In the genomic region with DNA sequence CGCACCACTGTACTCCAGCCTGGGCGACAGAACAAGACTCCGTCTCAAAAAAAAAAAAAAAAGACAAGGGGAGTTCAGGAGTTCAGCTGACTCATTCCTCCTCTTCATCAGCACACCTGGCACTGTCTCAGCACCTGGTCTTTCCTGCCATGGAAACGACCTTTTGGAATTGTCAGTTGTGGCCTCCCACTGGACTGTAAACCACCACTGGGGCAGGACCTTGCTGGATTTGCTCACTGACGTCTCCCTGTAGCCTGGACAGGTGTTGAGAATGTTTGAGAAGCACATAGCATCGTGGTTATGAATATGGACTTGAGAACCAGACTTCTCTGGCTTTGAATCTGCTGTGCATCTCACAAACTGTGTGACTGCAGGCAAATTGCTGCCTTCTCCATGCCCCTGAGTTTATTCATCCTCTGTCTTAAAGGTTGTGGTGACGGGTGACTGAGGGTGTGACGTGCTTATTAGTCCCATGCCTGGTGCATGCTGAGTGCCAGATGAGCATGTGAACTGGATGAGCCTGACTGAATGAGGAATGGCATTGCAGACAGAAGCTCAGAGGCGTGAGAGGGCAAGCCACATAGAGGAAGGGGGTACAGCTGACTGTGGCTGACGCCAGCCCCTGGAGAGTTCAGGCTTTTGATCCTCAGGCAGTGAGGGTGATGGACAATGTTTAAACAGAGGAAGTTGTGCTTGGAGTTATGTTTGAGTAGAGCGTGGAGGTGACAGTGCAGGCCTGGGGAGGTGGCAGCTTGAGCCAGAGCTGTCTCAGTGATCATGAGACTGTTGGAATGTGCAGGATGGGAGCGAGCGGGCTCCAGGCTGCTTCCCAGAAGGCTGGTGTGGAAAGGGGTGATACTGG, we compare ENCODE assay signal across 8 cellular contexts. TPM values are rescaled to one million over a fixed set of nuclear protein-coding genes. Genes with fewer than 3 reads are reported as not detected.
DNase-seq lines count a peak whose midpoint lies in the region; ATAC-seq, FAIRE-seq and TF ChIP-seq lines count a peak whose summit lies in the region.

No MANE protein-coding gene starts in this region.

- H3K4me2 ChIP-seq in OCI-LY7 (ENCODE audit: low read length): no peak overlapping the region

- peak; percentile 74 for FAIRE-seq in GM12891 (lab: Jason Lieb, UNC)
- no peak for FAIRE-seq in D721Med (lab: Jason Lieb, UNC)

- no peaks in the 10 kb centered on the region for H4K20me1 ChIP-seq in OCI-LY7 (ENCODE audit: insufficient read depth, low read length)

- POLR2A ChIA-PET in OCI-LY7 (lab: Charles Lee): no interaction called here

- ATAC-seq in RWPE2 (ENCODE audit: low read depth): peak; percentile 61
- no peak for ATAC-seq in HG02884 (IDR thresholded peaks at IDR 0.05; ENCODE audit: unreplicated experiment)

- no peak overlapping the region for H2AFZ ChIP-seq in OCI-LY7 (ENCODE audit: low read length)

- DNase-seq in GM12891 (ENCODE audit: insufficient read length, low spot score) (no peak), RWPE2 (ENCODE audit: low spot score) (no peak), esophagus squamous epithelium (lab: John Stamatoyannopoulos, UW) (no peak), renal cortical epithelial cell (ENCODE audit: low read depth) (peak; percentile 82), OCI-LY7 (ENCODE audit: low spot score) (no peak), dorsolateral prefrontal cortex (no peak), D721Med (ENCODE audit: insufficient read length, low spot score) (no peak)

- 58 to 73% methylated on average over 11 to 12 of the region's 13 CpGs for WGBS in esophagus squamous epithelium, 2 donors

- no peak for TF ChIP-seq POLR2A in GM12891 (IDR thresholded peaks at IDR 0.05; ENCODE audit: low read depth, low read length)
- TF ChIP-seq POLR2A in esophagus squamous epithelium (IDR thresholded peaks at IDR 0.05): no peak

- intact Hi-C loops in esophagus squamous epithelium (cut with DNase I): no loop called here
- intact Hi-C loops in OCI-LY7 (cut with micrococcal nuclease; ENCODE audit: unreplicated experiment): no loop called here
- intact Hi-C loops in dorsolateral prefrontal cortex (cut with DNase I): no loop called here

- H3K27me3 ChIP-seq in RWPE2 (ENCODE audit: insufficient read depth, poor library complexity, severe bottlenecking) (no peaks in the 10 kb centered on the region), esophagus squamous epithelium (no peaks in the 10 kb centered on the region), dorsolateral prefrontal cortex (no peaks in the 10 kb centered on the region)

- no peaks in the 10 kb centered on the region for H3K79me2 ChIP-seq in OCI-LY7 (ENCODE audit: insufficient read depth, low read depth, low read length)

- CTCF ChIA-PET in OCI-LY7 (lab: Charles Lee; ENCODE audit: unreplicated experiment): no interaction called here

- peaks cover 19% of the 10 kb centered on the region for H3K4me1 ChIP-seq in RWPE2 (ENCODE audit: insufficient read depth, poor library complexity, severe bottlenecking)
- peaks cover 42 to 96% (median 52%) of the 10 kb centered on the region in 3 donors for H3K4me1 ChIP-seq in esophagus squamous epithelium
- H3K4me1 ChIP-seq in OCI-LY7 (ENCODE audit: insufficient read depth, low read length, poor library complexity, severe bottlenecking): peaks cover 36% of the 10 kb centered on the region

- H3K9me2 ChIP-seq in OCI-LY7 (ENCODE audit: insufficient read depth, low read length): no peaks in the 10 kb centered on the region

- no TSS peak for BruUV-seq in OCI-LY7 (replicated peaks; lab: Mats Ljungman, UMichigan)

- H3K27ac ChIP-seq in RWPE2 (ENCODE audit: poor library complexity, severe bottlenecking) (peak overlapping the region; percentile 55), esophagus squamous epithelium (peak overlapping the region; percentile 78 to 91 (median 87)), OCI-LY7 (ENCODE audit: low read depth, low read length, poor library complexity, severe bottlenecking) (no peak overlapping the region), dorsolateral prefrontal cortex (peak overlapping the region in 1 of 59 donors; percentile 57)

- TF ChIP-seq CTCF in RWPE2 (IDR thresholded peaks at IDR 0.05; ENCODE audit: poor library complexity, severe bottlenecking) (no peak), esophagus squamous epithelium (IDR thresholded peaks at IDR 0.05) (no peak), OCI-LY7 (conservative IDR thresholded peaks at IDR 0.05; ENCODE audit: low read length) (no peak), dorsolateral prefrontal cortex (IDR thresholded peaks at IDR 0.05 in 54 of 56, conservative IDR thresholded peaks at IDR 0.05 in 2 of 56; ENCODE audit: low read depth in 1 of 56, partially characterized antibody in 56 of 56) (no peak), D721Med (IDR thresholded peaks at IDR 0.05; ENCODE audit: insufficient read depth, missing control alignments) (no peak)

- no peaks in the 10 kb centered on the region for H3K36me3 ChIP-seq in RWPE2 (ENCODE audit: low read depth)
- peaks cover under 1 to 11% (median 2%) of the 10 kb centered on the region in 3 donors for H3K36me3 ChIP-seq in esophagus squamous epithelium
- H3K36me3 ChIP-seq in OCI-LY7 (ENCODE audit: insufficient read depth, low read length): no peaks in the 10 kb centered on the region

- H3K9me3 ChIP-seq in RWPE2 (ENCODE audit: severe bottlenecking) (peaks cover 3% of the 10 kb centered on the region), esophagus squamous epithelium (no peaks in the 10 kb centered on the region), OCI-LY7 (ENCODE audit: low read length) (no peaks in the 10 kb centered on the region)

- no peak overlapping the region for H3K4me3 ChIP-seq in RWPE2 (ENCODE audit: severe bottlenecking)
- H3K4me3 ChIP-seq in esophagus squamous epithelium: no peak overlapping the region
- no peak overlapping the region for H3K4me3 ChIP-seq in OCI-LY7 (ENCODE audit: low read depth, low read length, poor library complexity, severe bottlenecking)
- no peak overlapping the region for H3K4me3 ChIP-seq in dorsolateral prefrontal cortex

TF ChIP-seq in GM12891, 5 proteins besides CTCF, POLR2A, EP300 and RAD21:
- TF ChIP-seq TAF1 (IDR thresholded peaks at IDR 0.05; ENCODE audit: low read depth, low read length): no peak

RNA-seq across cellular contexts. Expression of gene TOM1, which starts 12.7 kb away (rescaled TPM):
- polyA plus RNA-seq in GM12891 (2012; ENCODE audit: low read depth, missing spikeins): 17.6 TPM
- total RNA-seq in esophagus squamous epithelium (100 to 1,000 TPM in 2 of 4 donors, 10 to 100 TPM in 2; 72.1 to 145 (median 106) TPM), renal cortical epithelial cell (15.1 and 23.6 TPM in 2 replicates), OCI-LY7 (2022) (24.4 and 30.6 TPM in 2 replicates), dorsolateral prefrontal cortex (10 to 100 TPM; 51.2 to 90.3 (median 65.3) TPM)
- 14.6 and 22.7 TPM in 2 replicates for total RNA-seq in OCI-LY7 (2014; rRNA removed; shearing (Covaris generic))

RNA-seq across cellular contexts. Expression of gene HMGXB4, which starts 55.1 kb away (rescaled TPM):
- polyA plus RNA-seq in GM12891 (2012; ENCODE audit: low read depth, missing spikeins): 10.3 TPM
- total RNA-seq in esophagus squamous epithelium (10 to 100 TPM; 10.2 to 20.1 (median 13.5) TPM), renal cortical epithelial cell (14.8 and 19.5 TPM in 2 replicates), OCI-LY7 (2022) (46.9 and 50.2 TPM in 2 replicates), dorsolateral prefrontal cortex (10 to 100 TPM; 12.7 to 29.9 (median 20.4) TPM)
- total RNA-seq in OCI-LY7 (2014; rRNA removed; shearing (Covaris generic)): 25.0 and 25.2 TPM in 2 replicates
